ENCODE assay signal across 1 cellular context in genomic region chr2:144925886-144926285, GRCh38.
TF ChIP-seq lines count a peak whose summit lies in the region.

No MANE protein-coding gene starts in this region.

TF ChIP-seq in K562, 482 proteins besides CTCF, POLR2A, EP300 and RAD21 (continued from another document):
- TF ChIP-seq, protein P1, sequence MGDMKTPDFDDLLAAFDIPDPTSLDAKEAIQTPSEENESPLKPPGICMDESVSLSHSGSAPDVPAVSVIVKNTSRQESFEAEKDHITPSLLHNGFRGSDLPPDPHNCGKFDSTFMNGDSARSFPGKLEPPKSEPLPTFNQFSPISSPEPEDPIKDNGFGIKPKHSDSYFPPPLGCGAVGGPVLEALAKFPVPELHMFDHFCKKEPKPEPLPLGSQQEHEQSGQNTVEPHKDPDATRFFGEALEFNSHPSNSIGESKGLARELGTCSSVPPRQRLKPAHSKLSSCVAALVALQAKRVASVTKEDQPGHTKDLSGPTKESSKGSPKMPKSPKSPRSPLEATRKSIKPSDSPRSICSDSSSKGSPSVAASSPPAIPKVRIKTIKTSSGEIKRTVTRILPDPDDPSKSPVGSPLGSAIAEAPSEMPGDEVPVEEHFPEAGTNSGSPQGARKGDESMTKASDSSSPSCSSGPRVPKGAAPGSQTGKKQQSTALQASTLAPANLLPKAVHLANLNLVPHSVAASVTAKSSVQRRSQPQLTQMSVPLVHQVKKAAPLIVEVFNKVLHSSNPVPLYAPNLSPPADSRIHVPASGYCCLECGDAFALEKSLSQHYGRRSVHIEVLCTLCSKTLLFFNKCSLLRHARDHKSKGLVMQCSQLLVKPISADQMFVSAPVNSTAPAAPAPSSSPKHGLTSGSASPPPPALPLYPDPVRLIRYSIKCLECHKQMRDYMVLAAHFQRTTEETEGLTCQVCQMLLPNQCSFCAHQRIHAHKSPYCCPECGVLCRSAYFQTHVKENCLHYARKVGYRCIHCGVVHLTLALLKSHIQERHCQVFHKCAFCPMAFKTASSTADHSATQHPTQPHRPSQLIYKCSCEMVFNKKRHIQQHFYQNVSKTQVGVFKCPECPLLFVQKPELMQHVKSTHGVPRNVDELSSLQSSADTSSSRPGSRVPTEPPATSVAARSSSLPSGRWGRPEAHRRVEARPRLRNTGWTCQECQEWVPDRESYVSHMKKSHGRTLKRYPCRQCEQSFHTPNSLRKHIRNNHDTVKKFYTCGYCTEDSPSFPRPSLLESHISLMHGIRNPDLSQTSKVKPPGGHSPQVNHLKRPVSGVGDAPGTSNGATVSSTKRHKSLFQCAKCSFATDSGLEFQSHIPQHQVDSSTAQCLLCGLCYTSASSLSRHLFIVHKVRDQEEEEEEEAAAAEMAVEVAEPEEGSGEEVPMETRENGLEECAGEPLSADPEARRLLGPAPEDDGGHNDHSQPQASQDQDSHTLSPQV (IDR thresholded peaks at IDR 0.05), result peak; percentile 63; the same call in 1 of the 2 replicates
- no peak for TF ChIP-seq MTF1 (CRISPR knock-in tag; IDR thresholded peaks at IDR 0.05; ENCODE audit: borderline replicate concordance)
- no peak for TF ChIP-seq ATF7 (IDR thresholded peaks at IDR 0.05)
- TF ChIP-seq DIDO1 (tag; IDR thresholded peaks at IDR 0.05; ENCODE audit: low read depth), result no peak
- no peak for TF ChIP-seq MXI1 (IDR thresholded peaks at IDR 0.05; ENCODE audit: low read depth, low read length)
- no peak for TF ChIP-seq KDM5B (IDR thresholded peaks at IDR 0.05; ENCODE audit: insufficient replicate concordance, low read depth, low read length)
- TF ChIP-seq FIP1L1 (IDR thresholded peaks at IDR 0.05; ENCODE audit: low read depth, low read length, poor library complexity, severe bottlenecking), result no peak
- TF ChIP-seq ZNF561 (CRISPR knock-in tag; conservative IDR thresholded peaks at IDR 0.05), result no peak
- no peak for TF ChIP-seq RBM17 (IDR thresholded peaks at IDR 0.05; ENCODE audit: borderline replicate concordance, low read depth, low read length)
- TF ChIP-seq, protein P2, sequence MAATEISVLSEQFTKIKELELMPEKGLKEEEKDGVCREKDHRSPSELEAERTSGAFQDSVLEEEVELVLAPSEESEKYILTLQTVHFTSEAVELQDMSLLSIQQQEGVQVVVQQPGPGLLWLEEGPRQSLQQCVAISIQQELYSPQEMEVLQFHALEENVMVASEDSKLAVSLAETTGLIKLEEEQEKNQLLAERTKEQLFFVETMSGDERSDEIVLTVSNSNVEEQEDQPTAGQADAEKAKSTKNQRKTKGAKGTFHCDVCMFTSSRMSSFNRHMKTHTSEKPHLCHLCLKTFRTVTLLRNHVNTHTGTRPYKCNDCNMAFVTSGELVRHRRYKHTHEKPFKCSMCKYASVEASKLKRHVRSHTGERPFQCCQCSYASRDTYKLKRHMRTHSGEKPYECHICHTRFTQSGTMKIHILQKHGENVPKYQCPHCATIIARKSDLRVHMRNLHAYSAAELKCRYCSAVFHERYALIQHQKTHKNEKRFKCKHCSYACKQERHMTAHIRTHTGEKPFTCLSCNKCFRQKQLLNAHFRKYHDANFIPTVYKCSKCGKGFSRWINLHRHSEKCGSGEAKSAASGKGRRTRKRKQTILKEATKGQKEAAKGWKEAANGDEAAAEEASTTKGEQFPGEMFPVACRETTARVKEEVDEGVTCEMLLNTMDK (IDR thresholded peaks at IDR 0.05; ENCODE audit: borderline replicate concordance, insufficient read depth, low read depth, low read length, poor library complexity, severe bottlenecking), result no peak
- TF ChIP-seq MCM2 (IDR thresholded peaks at IDR 0.05; ENCODE audit: low read depth), result no peak
- TF ChIP-seq ZNF12 (CRISPR knock-in tag; IDR thresholded peaks at IDR 0.05), result no peak
- TF ChIP-seq KHSRP (IDR thresholded peaks at IDR 0.05), result no peak
- TF ChIP-seq GABPB2 (CRISPR knock-in tag; conservative IDR thresholded peaks at IDR 0.05), result no peak
- TF ChIP-seq FUS (optimal IDR thresholded peaks at IDR 0.05; ENCODE audit: low read depth, low read length), result no peak
- no peak for TF ChIP-seq ZBTB17 (CRISPR knock-in tag; IDR thresholded peaks at IDR 0.05)
- 0 out of 2 replicates have a peak, but pooled peaks have one; percentile 38 for TF ChIP-seq DMBX1 (CRISPR knock-in tag; IDR thresholded peaks at IDR 0.05; ENCODE audit: borderline replicate concordance)
- TF ChIP-seq THAP12 (CRISPR knock-in tag; IDR thresholded peaks at IDR 0.05), result no peak
- peak; percentile 39; the same call in 1 of the 2 replicates for TF ChIP-seq MGA (IDR thresholded peaks at IDR 0.05)
- no peak for TF ChIP-seq PHF21A (IDR thresholded peaks at IDR 0.05; ENCODE audit: borderline replicate concordance, low read depth)
- TF ChIP-seq L3MBTL2 (IDR thresholded peaks at IDR 0.05), result peak; percentile 43; the same call in 1 of the 2 replicates
- no peak for TF ChIP-seq TRIM28 (IDR thresholded peaks at IDR 0.05)
- no peak for TF ChIP-seq TCF7 (IDR thresholded peaks at IDR 0.05; ENCODE audit: borderline replicate concordance)
- no peak for TF ChIP-seq XRCC5 (IDR thresholded peaks at IDR 0.05; ENCODE audit: low read depth, low read length)
- TF ChIP-seq, protein P3, sequence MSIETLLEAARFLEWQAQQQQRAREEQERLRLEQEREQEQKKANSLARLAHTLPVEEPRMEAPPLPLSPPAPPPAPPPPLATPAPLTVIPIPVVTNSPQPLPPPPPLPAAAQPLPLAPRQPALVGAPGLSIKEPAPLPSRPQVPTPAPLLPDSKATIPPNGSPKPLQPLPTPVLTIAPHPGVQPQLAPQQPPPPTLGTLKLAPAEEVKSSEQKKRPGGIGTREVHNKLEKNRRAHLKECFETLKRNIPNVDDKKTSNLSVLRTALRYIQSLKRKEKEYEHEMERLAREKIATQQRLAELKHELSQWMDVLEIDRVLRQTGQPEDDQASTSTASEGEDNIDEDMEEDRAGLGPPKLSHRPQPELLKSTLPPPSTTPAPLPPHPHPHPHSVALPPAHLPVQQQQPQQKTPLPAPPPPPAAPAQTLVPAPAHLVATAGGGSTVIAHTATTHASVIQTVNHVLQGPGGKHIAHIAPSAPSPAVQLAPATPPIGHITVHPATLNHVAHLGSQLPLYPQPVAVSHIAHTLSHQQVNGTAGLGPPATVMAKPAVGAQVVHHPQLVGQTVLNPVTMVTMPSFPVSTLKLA (conservative IDR thresholded peaks at IDR 0.05), result no peak
